In genomic region chr15:87365221-87365620, GRCh38 we compare ENCODE assay signal across 1 cellular context.
TF ChIP-seq lines count a peak whose summit lies in the region.

No MANE protein-coding gene starts in this region.

TF ChIP-seq in A549, 52 proteins besides CTCF, POLR2A, EP300 and RAD21 (continued from another document):
- no peak for TF ChIP-seq PBX3 (IDR thresholded peaks at IDR 0.05)
